Comparison of ENCODE assay signal across 28 cellular contexts in the genomic region with DNA sequence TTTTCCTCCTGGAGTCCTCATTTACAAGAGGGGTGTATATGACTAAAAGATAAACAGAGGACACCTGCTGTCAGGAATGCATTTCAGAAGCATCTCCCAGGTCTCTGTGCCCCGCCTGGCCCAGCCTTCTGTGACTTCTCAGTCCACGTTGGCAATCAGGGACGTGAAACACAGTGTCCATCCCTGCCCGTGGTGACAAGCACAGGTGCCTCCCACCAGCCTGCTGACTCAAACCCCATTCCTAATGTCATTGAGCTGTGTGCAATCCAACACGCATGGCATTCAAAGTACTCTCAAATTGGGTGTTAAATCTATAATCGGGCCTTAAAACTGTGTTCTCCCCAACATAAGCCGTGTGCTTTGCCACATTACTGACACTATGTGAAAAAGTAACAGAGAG.
A peak's percentile ranks its signal among the peaks of the same experiment; 100 is the strongest.
DNase-seq lines count a peak whose midpoint lies in the region; ATAC-seq, FAIRE-seq and TF ChIP-seq lines count a peak whose summit lies in the region.
"Had no signal": no experiment of that assay in that cellular context is flagged by ENCODE, and none has a peak within 500 bp of the region (broad histone marks: within the 10 kb centered on the region; RNA-seq: fewer than 3 reads in every experiment).

No MANE protein-coding gene starts in this region.

- H3K36me3 ChIP-seq in HCT116 (ENCODE audit: control insufficient read depth in 1 of 2, insufficient read depth in 2 of 2, low read length in 2 of 2) = no peaks in the 10 kb centered on the region
- H3K36me3 ChIP-seq: BLaER1 treated with 17β-estradiol and CSF1 and Interleukin-3, amounts not matched to agents 10 nM and 100 nM; SJSA1 had no signal

- H3K4me2 ChIP-seq in A549 (no peak overlapping the region), HCT116 (ENCODE audit: low read length) (no peak overlapping the region)
- H3K4me2 ChIP-seq: PC-9 had no signal

- ATAC-seq in A549 = peak; percentile 25 to 28; a peak in 3 of 6 replicates
- peak; percentile 38; the same call in 1 of the 2 replicates for ATAC-seq in HCT116

- no peaks in the 10 kb centered on the region for H3K79me2 ChIP-seq in HCT116 (ENCODE audit: insufficient read depth, low read length)

- no peaks in the 10 kb centered on the region for H4K20me1 ChIP-seq in HCT116 (ENCODE audit: insufficient read depth)

- peaks cover 12% of the 10 kb centered on the region; the same call in 1 of the 2 replicates for H3K27me3 ChIP-seq in HCT116 (ENCODE audit: insufficient read depth, low read length)
- H3K27me3 ChIP-seq: BLaER1 treated with 17β-estradiol and CSF1 and Interleukin-3, amounts not matched to agents 10 nM and 100 nM; SJSA1 had no signal

- no TSS peak for BruUV-seq in HCT116 (replicated peaks; lab: Mats Ljungman, UMichigan)

- 55% methylated on average over 7 of the region's 7 CpGs for WGBS in A549 (ENCODE audit: missing lambda C conversion rate)

- TF ChIP-seq RAD21 in A549 (conservative IDR thresholded peaks at IDR 0.05 in 1 of 2, IDR thresholded peaks at IDR 0.05 in 1 of 2) (no peak), HCT116 (IDR thresholded peaks at IDR 0.05; ENCODE audit: low read depth) (no peak)

- TF ChIP-seq POLR2A in A549 (IDR thresholded peaks at IDR 0.05; ENCODE audit: low read length) (no peak), HCT116 (IDR thresholded peaks at IDR 0.05; ENCODE audit: borderline replicate concordance, extremely low read depth, insufficient read depth, insufficient read length) (no peak)

- RAD21 ChIA-PET in HCT116 (lab: Charles Lee; ENCODE audit: low non-redundant PET in 1 of 2, low total read pairs in 2 of 2, uncharacterized antibody in 2 of 2, unreplicated experiment in 2 of 2) = no interaction called here

- no peak overlapping the region for H2AFZ ChIP-seq in HCT116 (ENCODE audit: low read depth, low read length, poor library complexity, severe bottlenecking)
- H2AFZ ChIP-seq: PC-9 had no signal

- no peak overlapping the region for H3K27ac ChIP-seq in A549
- H3K27ac ChIP-seq in HCT116 (ENCODE audit: low read depth, low read length) = no peak overlapping the region
- no peak overlapping the region for H3K27ac ChIP-seq in coronary artery
- H3K27ac ChIP-seq: BLaER1 treated with 17β-estradiol and CSF1 and Interleukin-3, amounts not matched to agents 10 nM and 100 nM; PC-9; SJSA1 had no signal

- no peak for TF ChIP-seq EP300 in A549 (IDR thresholded peaks at IDR 0.05)

- CTCF ChIA-PET in A549 (lab: Yijun Ruan, JAX) (no interaction called here), HCT116 (lab: Charles Lee) (no interaction called here)

- 0 out of 3 replicates have a peak, but pooled peaks cover 5% of the 10 kb centered on the region for H3K4me1 ChIP-seq in A549
- H3K4me1 ChIP-seq in HCT116 (ENCODE audit: control insufficient read depth in 1 of 2, insufficient read depth in 2 of 2, low read length in 2 of 2) = no peaks in the 10 kb centered on the region
- H3K4me1 ChIP-seq: Caco-2, SJSA1 had no signal

- POLR2A ChIA-PET in A549 (lab: Yijun Ruan, JAX) = no interaction called here
- POLR2A ChIA-PET in HCT116 (lab: Charles Lee) = no interaction called here

- no peak overlapping the region for H3K4me3 ChIP-seq in A549
- H3K4me3 ChIP-seq in HCT116 (replicated peaks in 1 of 2; ENCODE audit: low read depth in 1 of 2, low read length in 2 of 2) = no peak overlapping the region
- H3K4me3 ChIP-seq in coronary artery = no peak overlapping the region
- H3K4me3 ChIP-seq: BLaER1 treated with 17β-estradiol and CSF1 and Interleukin-3, amounts not matched to agents 10 nM and 100 nM; PC-9; SJSA1 had no signal

- no peak for DNase-seq in A549 (ENCODE audit: low read depth in 1 of 2, low spot score in 1 of 2)
- DNase-seq in HCT116 (ENCODE audit: low read depth, low spot score) = no peak
- peak; percentile 45 for DNase-seq in coronary artery (ENCODE audit: low spot score)
- peak; percentile 5 for DNase-seq in mucosa of gallbladder (ENCODE audit: low spot score)
- DNase-seq in SKM-1 (lab: John Stamatoyannopoulos, UW; ENCODE audit: unreplicated experiment) = no peak
- no peak for DNase-seq in globus pallidus (ENCODE audit: low spot score)
- no peak for DNase-seq in kidney tubule cell (ENCODE audit: low spot score)
- DNase-seq: AML-193; CD4-positive, alpha-beta T cell; DMS 273 treated with DMSO at 0.1 percent for 48 hours; DND-41; GOT3; HCEC 1CT; NCI-H1092; NCI-H1436; NCI-H187; NCI-H2081 treated with DMSO at 0.1 percent for 48 hours; NCI-H2171 treated with DMSO at 0.1 percent for 48 hours; NCI-H446; NK-92 treated with Interleukin-12 subunit alpha and Interleukin-12 subunit beta, amount 100 ng/mL, for 24 hours; PC-9; Right ventricle myocardium superior; T-helper 1 cell had no signal

- FAIRE-seq in A549 (lab: Jason Lieb, UNC) = no peak
- FAIRE-seq: A204.1, GM12892 had no signal

- intact Hi-C loops in HCT116 (cut with micrococcal nuclease) = no loop called here

- H3K9ac ChIP-seq in HCT116 (ENCODE audit: low read length) = no peak overlapping the region
- H3K9ac ChIP-seq: BLaER1 treated with 17β-estradiol and CSF1 and Interleukin-3, amounts not matched to agents 10 nM and 100 nM had no signal

- no peaks in the 10 kb centered on the region for H3K9me2 ChIP-seq in HCT116 (ENCODE audit: insufficient read depth)

- no peak for TF ChIP-seq CTCF in A549 (IDR thresholded peaks at IDR 0.05)
- TF ChIP-seq CTCF in HCT116 (IDR thresholded peaks at IDR 0.05 in 2 of 3, conservative IDR thresholded peaks at IDR 0.05 in 1 of 3; ENCODE audit: borderline replicate concordance in 1 of 3, insufficient read depth in 1 of 3, low read depth in 2 of 3, low read length in 2 of 3) = no peak
- no peak for TF ChIP-seq CTCF in coronary artery (IDR thresholded peaks at IDR 0.05)

- H3K9me3 ChIP-seq in A549 = no peaks in the 10 kb centered on the region
- no peaks in the 10 kb centered on the region for H3K9me3 ChIP-seq in HCT116 (ENCODE audit: control insufficient read depth in 1 of 2, insufficient read depth in 1 of 2, low read depth in 1 of 2, low read length in 2 of 2)
- H3K9me3 ChIP-seq: Caco-2 had no signal

TF ChIP-seq in A549, 52 proteins besides CTCF, POLR2A, EP300 and RAD21:
- no peak for TF ChIP-seq FOSL2 (IDR thresholded peaks at IDR 0.05)
- no peak for TF ChIP-seq FOSL2 (CRISPR knock-in tag; IDR thresholded peaks at IDR 0.05)
- TF ChIP-seq MYC (IDR thresholded peaks at IDR 0.05; ENCODE audit: borderline replicate concordance, low read length) = no peak
- TF ChIP-seq ZC3H11A (IDR thresholded peaks at IDR 0.05) = no peak
- TF ChIP-seq GATA3 (IDR thresholded peaks at IDR 0.05; ENCODE audit: borderline replicate concordance) = no peak
- TF ChIP-seq ZNF302 (CRISPR knock-in tag; IDR thresholded peaks at IDR 0.05) = no peak
- no peak for TF ChIP-seq CHD2 (IDR thresholded peaks at IDR 0.05; ENCODE audit: low read length, partially characterized antibody)
- TF ChIP-seq, protein P1, sequence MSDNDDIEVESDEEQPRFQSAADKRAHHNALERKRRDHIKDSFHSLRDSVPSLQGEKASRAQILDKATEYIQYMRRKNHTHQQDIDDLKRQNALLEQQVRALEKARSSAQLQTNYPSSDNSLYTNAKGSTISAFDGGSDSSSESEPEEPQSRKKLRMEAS (IDR thresholded peaks at IDR 0.05) = no peak
- TF ChIP-seq, protein P2, sequence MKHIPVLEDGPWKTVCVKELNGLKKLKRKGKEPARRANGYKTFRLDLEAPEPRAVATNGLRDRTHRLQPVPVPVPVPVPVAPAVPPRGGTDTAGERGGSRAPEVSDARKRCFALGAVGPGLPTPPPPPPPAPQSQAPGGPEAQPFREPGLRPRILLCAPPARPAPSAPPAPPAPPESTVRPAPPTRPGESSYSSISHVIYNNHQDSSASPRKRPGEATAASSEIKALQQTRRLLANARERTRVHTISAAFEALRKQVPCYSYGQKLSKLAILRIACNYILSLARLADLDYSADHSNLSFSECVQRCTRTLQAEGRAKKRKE (CRISPR knock-in tag; IDR thresholded peaks at IDR 0.05; ENCODE audit: low read depth) = no peak

TF ChIP-seq in HCT116, 20 proteins besides CTCF, POLR2A, EP300 and RAD21:
- TF ChIP-seq CBX3 (IDR thresholded peaks at IDR 0.05; ENCODE audit: low read depth) (no peak), EGR1 (IDR thresholded peaks at IDR 0.05; ENCODE audit: low read depth) (no peak)
- TF ChIP-seq, protein P1 (IDR thresholded peaks at IDR 0.05) = no peak
- TF ChIP-seq, protein P3, sequence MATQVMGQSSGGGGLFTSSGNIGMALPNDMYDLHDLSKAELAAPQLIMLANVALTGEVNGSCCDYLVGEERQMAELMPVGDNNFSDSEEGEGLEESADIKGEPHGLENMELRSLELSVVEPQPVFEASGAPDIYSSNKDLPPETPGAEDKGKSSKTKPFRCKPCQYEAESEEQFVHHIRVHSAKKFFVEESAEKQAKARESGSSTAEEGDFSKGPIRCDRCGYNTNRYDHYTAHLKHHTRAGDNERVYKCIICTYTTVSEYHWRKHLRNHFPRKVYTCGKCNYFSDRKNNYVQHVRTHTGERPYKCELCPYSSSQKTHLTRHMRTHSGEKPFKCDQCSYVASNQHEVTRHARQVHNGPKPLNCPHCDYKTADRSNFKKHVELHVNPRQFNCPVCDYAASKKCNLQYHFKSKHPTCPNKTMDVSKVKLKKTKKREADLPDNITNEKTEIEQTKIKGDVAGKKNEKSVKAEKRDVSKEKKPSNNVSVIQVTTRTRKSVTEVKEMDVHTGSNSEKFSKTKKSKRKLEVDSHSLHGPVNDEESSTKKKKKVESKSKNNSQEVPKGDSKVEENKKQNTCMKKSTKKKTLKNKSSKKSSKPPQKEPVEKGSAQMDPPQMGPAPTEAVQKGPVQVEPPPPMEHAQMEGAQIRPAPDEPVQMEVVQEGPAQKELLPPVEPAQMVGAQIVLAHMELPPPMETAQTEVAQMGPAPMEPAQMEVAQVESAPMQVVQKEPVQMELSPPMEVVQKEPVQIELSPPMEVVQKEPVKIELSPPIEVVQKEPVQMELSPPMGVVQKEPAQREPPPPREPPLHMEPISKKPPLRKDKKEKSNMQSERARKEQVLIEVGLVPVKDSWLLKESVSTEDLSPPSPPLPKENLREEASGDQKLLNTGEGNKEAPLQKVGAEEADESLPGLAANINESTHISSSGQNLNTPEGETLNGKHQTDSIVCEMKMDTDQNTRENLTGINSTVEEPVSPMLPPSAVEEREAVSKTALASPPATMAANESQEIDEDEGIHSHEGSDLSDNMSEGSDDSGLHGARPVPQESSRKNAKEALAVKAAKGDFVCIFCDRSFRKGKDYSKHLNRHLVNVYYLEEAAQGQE (IDR thresholded peaks at IDR 0.05; ENCODE audit: low read depth) = no peak

Comparison
In these comparisons a context has a peak if more than half of its experiments do, and no peak if none do; other contexts are left out.
1. DNase-seq: peak in coronary artery (single experiment) and mucosa of gallbladder (single experiment); none in A549 (0 of 2), HCT116 (single experiment), SKM-1 (single experiment), globus pallidus (single experiment) and kidney tubule cell (single experiment).